Comparison of ENCODE assay signal across 22 cellular contexts in genomic region chr22:40690370-40690769, GRCh38. TPM values are rescaled to one million over a fixed set of nuclear protein-coding genes. Genes with fewer than 3 reads are reported as not detected.
"Had no signal": no experiment of that assay in that cellular context is flagged by ENCODE, and none has a peak within 500 bp of the region (broad histone marks: within the 10 kb centered on the region; RNA-seq: fewer than 3 reads in every experiment).

No MANE protein-coding gene starts in this region.

- ATAC-seq: activated naive CD4-positive, alpha-beta T cell treated with anti-CD3 and anti-CD28 coated beads, Interleukin-2, amount 50 U/mL, for 72 hours; activated T-helper 17 cell treated with anti-CD3 and anti-CD28 coated beads, Interleukin-2, amount 50 U/mL, for 72 hours; effector memory CD8-positive, alpha-beta T cell; left colon; naive thymus-derived CD4-positive, alpha-beta T cell; pancreas; psoas muscle; right cardiac atrium; stimulated activated naive CD8-positive, alpha-beta T cell treated with anti-CD3 and anti-CD28 coated beads, Interleukin-15, amount 100 ng/mL, for 72 hours; T-cell had no signal

- H3K4me2 ChIP-seq: hepatocyte had no signal

- H3K36me3 Mint-ChIP-seq: activated naive CD4-positive, alpha-beta T cell treated with anti-CD3 and anti-CD28 coated beads, Interleukin-2, amount 50 U/mL, for 72 hours; memory B cell; naive thymus-derived CD4-positive, alpha-beta T cell; T-cell had no signal

- H3K4me3 ChIP-seq: ascending aorta, esophagus muscularis mucosa, hepatocyte, pancreas, psoas muscle, tibial artery had no signal

- DNase-seq: activated CD8-positive, alpha-beta memory T cell treated with anti-CD3 and anti-CD28 coated beads for 24 hours; activated CD8-positive, alpha-beta memory T cell treated with anti-CD3 and anti-CD28 coated beads, Interleukin-2, amount 50 U/mL, for 4 hours; activated T-cell treated with anti-CD3 and anti-CD28 coated beads, Interleukin-2, amount 50 U/mL, for 24 hours; brain microvascular endothelial cell; central memory CD4-positive, alpha-beta T cell; effector memory CD8-positive, alpha-beta T cell; glutamatergic neuron; left colon; naive thymus-derived CD4-positive, alpha-beta T cell; pancreas; psoas muscle; right cardiac atrium; stimulated activated CD4-positive, alpha-beta T cell treated with anti-CD3 and anti-CD28 coated beads, Interleukin-12 subunit alpha, Interleukin-12 subunit beta, amount 100 ng/mL, for 4 hours; stimulated activated naive CD8-positive, alpha-beta T cell treated with anti-CD3 and anti-CD28 coated beads, Interleukin-15, amount 100 ng/mL, for 72 hours; T-cell; tibial artery had no signal

- H3K4me1 ChIP-seq: ascending aorta, pancreas, psoas muscle, tibial artery had no signal

- H3K79me2 ChIP-seq: hepatocyte had no signal

- H3K27ac ChIP-seq: ascending aorta, brain microvascular endothelial cell, esophagus muscularis mucosa, hepatocyte, pancreas, psoas muscle, tibial artery had no signal

- H3K27me3 ChIP-seq: ascending aorta, esophagus muscularis mucosa, hepatocyte, pancreas had no signal

- H3K4me3 Mint-ChIP-seq: activated T-cell treated with anti-CD3 and anti-CD28 coated beads, Interleukin-2, amount 50 U/mL, for 24 hours; activated T-helper 17 cell treated with anti-CD3 and anti-CD28 coated beads, Interleukin-2, amount 50 U/mL, for 72 hours; effector memory CD8-positive, alpha-beta T cell; memory B cell; naive thymus-derived CD4-positive, alpha-beta T cell; stimulated activated naive CD8-positive, alpha-beta T cell treated with anti-CD3 and anti-CD28 coated beads, Interleukin-15, amount 100 ng/mL, for 72 hours; T-cell had no signal

- H3K36me3 ChIP-seq: ascending aorta, brain microvascular endothelial cell, esophagus muscularis mucosa, pancreas, tibial artery had no signal

- H2AFZ ChIP-seq: hepatocyte had no signal

- H3K27me3 Mint-ChIP-seq: activated T-cell treated with anti-CD3 and anti-CD28 coated beads, Interleukin-2, amount 50 U/mL, for 24 hours; activated T-helper 17 cell treated with anti-CD3 and anti-CD28 coated beads, Interleukin-2, amount 50 U/mL, for 72 hours; stimulated activated naive CD8-positive, alpha-beta T cell treated with anti-CD3 and anti-CD28 coated beads, Interleukin-15, amount 100 ng/mL, for 72 hours; T-cell had no signal

- H3K9me3 ChIP-seq: ascending aorta, esophagus muscularis mucosa, pancreas, psoas muscle, tibial artery had no signal

- H3K27ac Mint-ChIP-seq: activated naive CD4-positive, alpha-beta T cell treated with anti-CD3 and anti-CD28 coated beads, Interleukin-2, amount 50 U/mL, for 72 hours; activated T-cell treated with anti-CD3 and anti-CD28 coated beads, Interleukin-2, amount 50 U/mL, for 24 hours; activated T-helper 17 cell treated with anti-CD3 and anti-CD28 coated beads, Interleukin-2, amount 50 U/mL, for 72 hours; effector memory CD8-positive, alpha-beta T cell; memory B cell; T-cell had no signal

- H3K9me3 Mint-ChIP-seq: activated naive CD4-positive, alpha-beta T cell treated with anti-CD3 and anti-CD28 coated beads, Interleukin-2, amount 50 U/mL, for 72 hours; activated T-cell treated with anti-CD3 and anti-CD28 coated beads, Interleukin-2, amount 50 U/mL, for 24 hours; activated T-helper 17 cell treated with anti-CD3 and anti-CD28 coated beads, Interleukin-2, amount 50 U/mL, for 72 hours; effector memory CD8-positive, alpha-beta T cell; stimulated activated naive CD8-positive, alpha-beta T cell treated with anti-CD3 and anti-CD28 coated beads, Interleukin-15, amount 100 ng/mL, for 72 hours; T-cell had no signal

- H3K4me1 Mint-ChIP-seq: activated T-helper 17 cell treated with anti-CD3 and anti-CD28 coated beads, Interleukin-2, amount 50 U/mL, for 72 hours had no signal

RNA-seq across cellular contexts. Expression of gene MCHR1, which starts 11.1 kb away (rescaled TPM):
- total RNA-seq: activated naive CD4-positive, alpha-beta T cell treated with anti-CD3 and anti-CD28 coated beads, Interleukin-2, amount 50 U/mL, for 72 hours; activated T-helper 17 cell treated with anti-CD3 and anti-CD28 coated beads, Interleukin-2, amount 50 U/mL, for 72 hours; ascending aorta; left colon; naive thymus-derived CD4-positive, alpha-beta T cell; T-cell had no signal
- polyA plus RNA-seq: naive thymus-derived CD4-positive, alpha-beta T cell had no signal
